1 cellular context compared by ENCODE assay signal in the genomic region with DNA sequence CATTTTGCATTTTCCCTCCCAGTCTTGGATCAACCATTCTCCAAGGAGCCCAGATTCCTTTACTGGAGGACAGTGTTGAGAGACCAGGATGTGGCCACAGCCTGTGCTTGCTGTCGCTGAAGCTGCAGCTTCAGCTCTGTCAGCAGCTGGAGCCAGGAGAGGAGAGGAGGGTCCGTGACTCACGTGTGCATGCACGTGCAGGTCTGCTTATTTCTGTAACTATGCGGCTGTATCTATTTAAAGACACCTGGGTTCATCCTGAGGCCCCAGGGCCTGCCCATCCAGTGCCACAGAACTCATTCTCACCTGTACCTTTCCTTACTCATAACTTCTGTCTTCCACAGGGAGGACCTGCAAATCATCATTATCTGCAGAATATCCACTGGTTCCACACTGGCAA.
A peak's percentile ranks its signal among the peaks of the same experiment; 100 is the strongest.
TF ChIP-seq lines count a peak whose summit lies in the region.

No MANE protein-coding gene starts in this region.

TF ChIP-seq in IMR-90, 13 proteins besides CTCF, POLR2A, EP300 and RAD21:
- TF ChIP-seq BHLHE40 (IDR thresholded peaks at IDR 0.05; ENCODE audit: low read depth, low read length) (0 out of 2 replicates have a peak, but pooled peaks have one; percentile 22), MAZ (IDR thresholded peaks at IDR 0.05; ENCODE audit: borderline replicate concordance, low read depth, low read length) (no peak)
